ENCODE assay signal across 1 cellular context in genomic region chr18:58209326-58209725, GRCh38.
TF ChIP-seq lines count a peak whose summit lies in the region.

No MANE protein-coding gene starts in this region.

TF ChIP-seq in A549, 52 proteins besides CTCF, POLR2A, EP300 and RAD21 (continued from another document):
- TF ChIP-seq, protein P1, sequence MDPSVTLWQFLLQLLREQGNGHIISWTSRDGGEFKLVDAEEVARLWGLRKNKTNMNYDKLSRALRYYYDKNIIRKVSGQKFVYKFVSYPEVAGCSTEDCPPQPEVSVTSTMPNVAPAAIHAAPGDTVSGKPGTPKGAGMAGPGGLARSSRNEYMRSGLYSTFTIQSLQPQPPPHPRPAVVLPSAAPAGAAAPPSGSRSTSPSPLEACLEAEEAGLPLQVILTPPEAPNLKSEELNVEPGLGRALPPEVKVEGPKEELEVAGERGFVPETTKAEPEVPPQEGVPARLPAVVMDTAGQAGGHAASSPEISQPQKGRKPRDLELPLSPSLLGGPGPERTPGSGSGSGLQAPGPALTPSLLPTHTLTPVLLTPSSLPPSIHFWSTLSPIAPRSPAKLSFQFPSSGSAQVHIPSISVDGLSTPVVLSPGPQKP (IDR thresholded peaks at IDR 0.05; ENCODE audit: low read depth, low read length): no peak
- no peak for TF ChIP-seq HOXA7 (CRISPR knock-in tag; IDR thresholded peaks at IDR 0.05)
- TF ChIP-seq USF2 (IDR thresholded peaks at IDR 0.05): no peak
TF ChIP-seq in A549: peak in this region for 0.
